19 cellular contexts compared by ENCODE assay signal in genomic region chr13:27183561-27184147, GRCh38. TPM values are rescaled to one million over a fixed set of nuclear protein-coding genes. Genes with fewer than 3 reads are reported as not detected.
DNase-seq lines count a peak whose midpoint lies in the region; ATAC-seq and TF ChIP-seq lines count a peak whose summit lies in the region.
"Had no signal": no experiment of that assay in that cellular context is flagged by ENCODE, and none has a peak within 500 bp of the region (broad histone marks: within the 10 kb centered on the region; RNA-seq: fewer than 3 reads in every experiment).

No MANE protein-coding gene starts in this region.

- peaks cover 7% of the 10 kb centered on the region for H3K36me3 Mint-ChIP-seq in Calu3 (ENCODE audit: insufficient read depth, unreplicated experiment)
- no peaks in the 10 kb centered on the region for H3K36me3 Mint-ChIP-seq in nephron progenitor cell (ENCODE audit: low read depth)

- H3K36me3 ChIP-seq in PC-9 (ENCODE audit: low read depth), result no peaks in the 10 kb centered on the region
- H3K36me3 ChIP-seq: adrenal gland, BE2C had no signal

- H3K9me3 Mint-ChIP-seq in Calu3 (ENCODE audit: low read depth, unreplicated experiment) (no peaks in the 10 kb centered on the region), nephron progenitor cell (no peaks in the 10 kb centered on the region)
- H3K9me3 Mint-ChIP-seq: activated CD4-positive, alpha-beta T cell treated with anti-CD3 and anti-CD28 coated beads, Interleukin-2, amount 10 ng/mL, durations not matched to agents 7 days and 5 days; activated T-helper 1 cell treated with anti-CD3 and anti-CD28 coated beads, Interleukin-12 subunit alpha, Interleukin-12 subunit beta, Interleukin-2, Interleukin-4 antibody, amounts not matched to agents 30 ng/mL and 10 ng/mL and 1 ng/mL, durations not matched to agents 14 hours and 24 hours and 36 hours; T-helper 1 cell treated with Interleukin-12 subunit alpha and Interleukin-12 subunit beta and Interleukin-4 antibody, amounts not matched to agents 30 μg/mL and 1 μg/mL, for 36 hours had no signal

- H3K9me3 ChIP-seq in PC-9 (ENCODE audit: insufficient read depth, low read depth), result no peaks in the 10 kb centered on the region
- H3K9me3 ChIP-seq: adrenal gland, BE2C had no signal

- H3K4me3 ChIP-seq in PC-9, result no peak overlapping the region
- H3K4me3 ChIP-seq: adrenal gland had no signal

- TF ChIP-seq CTCF in Calu3 (IDR thresholded peaks at IDR 0.05; ENCODE audit: unreplicated experiment), result no peak
- no peak for TF ChIP-seq CTCF in PC-9 (conservative IDR thresholded peaks at IDR 0.05)
- no peak for TF ChIP-seq CTCF in nephron progenitor cell (IDR thresholded peaks at IDR 0.05)

- no peak overlapping the region for H2AFZ ChIP-seq in PC-9

- peak overlapping the region; percentile 71 for H3K4me2 ChIP-seq in PC-9

- peaks cover 61% of the 10 kb centered on the region for H3K4me1 ChIP-seq in PC-9 (replicated peaks; ENCODE audit: insufficient read depth)
- H3K4me1 ChIP-seq: adrenal gland had no signal

- intact Hi-C loops in Calu3 (cut with micrococcal nuclease; ENCODE audit: unreplicated experiment), result no loop called here
- intact Hi-C loops in PC-9 (cut with micrococcal nuclease; ENCODE audit: unreplicated experiment), result no loop called here

- no peaks in the 10 kb centered on the region for H3K9me2 ChIP-seq in PC-9 (ENCODE audit: insufficient read depth)

- H3K4me1 Mint-ChIP-seq in Calu3 (ENCODE audit: low read depth, unreplicated experiment), result peaks cover 31% of the 10 kb centered on the region
- peaks cover 20% of the 10 kb centered on the region for H3K4me1 Mint-ChIP-seq in nephron progenitor cell
- H3K4me1 Mint-ChIP-seq: activated CD4-positive, alpha-beta T cell treated with anti-CD3 and anti-CD28 coated beads, Interleukin-2, amount 10 ng/mL, durations not matched to agents 7 days and 5 days had no signal

- H3K27me3 Mint-ChIP-seq in Calu3 (ENCODE audit: unreplicated experiment) (no peaks in the 10 kb centered on the region), nephron progenitor cell (ENCODE audit: low read depth, poor library complexity) (peaks cover 6% of the 10 kb centered on the region)

- CTCF ChIA-PET in Calu3 (lab: Charles Lee), result interaction anchor here (0.6 to 1.4 kb wide), 4 partner anchors 11 to 126 kb away, joined by 3 to 5 read pairs (median 4); no protein-coding TSS in a partner anchor
- CTCF ChIA-PET in PC-9 (lab: Charles Lee), result no interaction called here

- H3F3A ChIP-seq in PC-9 (ENCODE audit: insufficient read depth, low read depth), result peaks cover 38% of the 10 kb centered on the region

- BruUV-seq in Calu3 (replicated peaks; lab: Mats Ljungman, UMichigan), result no TSS peak
- no TSS peak for BruUV-seq in PC-9 (replicated peaks; lab: Mats Ljungman, UMichigan)

- H3K4me3 Mint-ChIP-seq in Calu3 (ENCODE audit: low read depth, unreplicated experiment) (peak overlapping the region; percentile 39), nephron progenitor cell (no peak overlapping the region)
- H3K4me3 Mint-ChIP-seq: activated CD4-positive, alpha-beta T cell treated with anti-CD3 and anti-CD28 coated beads, Interleukin-2, amount 10 ng/mL, durations not matched to agents 7 days and 5 days; activated T-helper 1 cell treated with anti-CD3 and anti-CD28 coated beads, Interleukin-12 subunit alpha, Interleukin-12 subunit beta, Interleukin-2, Interleukin-4 antibody, amounts not matched to agents 30 ng/mL and 10 ng/mL and 1 ng/mL, durations not matched to agents 14 hours and 24 hours and 36 hours; T-helper 1 cell treated with Interleukin-12 subunit alpha and Interleukin-12 subunit beta and Interleukin-4 antibody, amounts not matched to agents 30 μg/mL and 1 μg/mL, for 36 hours had no signal

- ATAC-seq in esophagus mucosa, result peak; percentile 48
- no peak for ATAC-seq in GM19463 (IDR thresholded peaks at IDR 0.05; ENCODE audit: unreplicated experiment)

- H4K20me1 ChIP-seq in PC-9 (ENCODE audit: insufficient read depth), result no peaks in the 10 kb centered on the region

- POLR2A ChIA-PET in PC-9 (lab: Charles Lee; ENCODE audit: unreplicated experiment), result no interaction called here

- DNase-seq in Calu3 (peak; percentile 54), PC-9 (peak in 1 of 2 experiments; percentile 63), nephron progenitor cell (no peak), MV-4-11 (lab: John Stamatoyannopoulos, UW) (no peak), dedifferentiated amniotic fluid mesenchymal stem cell (ENCODE audit: extremely low spot score) (no peak), HPDE6-E6E7 (ENCODE audit: extremely low spot score) (no peak)
- DNase-seq: activated CD4-positive, alpha-beta T cell treated with anti-CD3 and anti-CD28 coated beads, Interleukin-2, amount 10 ng/mL, durations not matched to agents 7 days and 5 days; cortex of kidney; foreskin melanocyte; NCI-H1417; NCI-H524; RPMI8226; stimulated activated CD4-positive, alpha-beta T cell treated with anti-CD3 and anti-CD28 coated beads, Interleukin-1b, Interleukin-23, amount 100 ng/mL, for 48 hours had no signal

- H3K27ac Mint-ChIP-seq in Calu3 (ENCODE audit: unreplicated experiment) (peak overlapping the region; percentile 52), nephron progenitor cell (peak overlapping the region; percentile 73)
- H3K27ac Mint-ChIP-seq: activated CD4-positive, alpha-beta T cell treated with anti-CD3 and anti-CD28 coated beads, Interleukin-2, amount 10 ng/mL, durations not matched to agents 7 days and 5 days; activated T-helper 1 cell treated with anti-CD3 and anti-CD28 coated beads, Interleukin-12 subunit alpha, Interleukin-12 subunit beta, Interleukin-2, Interleukin-4 antibody, amounts not matched to agents 30 ng/mL and 10 ng/mL and 1 ng/mL, durations not matched to agents 14 hours and 24 hours and 36 hours; T-helper 1 cell treated with Interleukin-12 subunit alpha and Interleukin-12 subunit beta and Interleukin-4 antibody, amounts not matched to agents 30 μg/mL and 1 μg/mL, for 36 hours had no signal

- no peaks in the 10 kb centered on the region for H3K79me2 ChIP-seq in PC-9 (ENCODE audit: low read depth)

- no peaks in the 10 kb centered on the region for H3K27me3 ChIP-seq in PC-9 (ENCODE audit: insufficient read depth, low read depth)
- H3K27me3 ChIP-seq: adrenal gland, BE2C had no signal

- H3K27ac ChIP-seq in PC-9, result peak overlapping the region; percentile 68

RNA-seq across cellular contexts. Expression of gene USP12, which starts 12.0 kb away (rescaled TPM):
- total RNA-seq in Calu3 (2022) (20.6 and 20.8 TPM in 2 replicates), PC-9 (2021) (15.4 and 20.8 TPM in 2 replicates), esophagus mucosa (7.1 TPM)
